In the genomic region with DNA sequence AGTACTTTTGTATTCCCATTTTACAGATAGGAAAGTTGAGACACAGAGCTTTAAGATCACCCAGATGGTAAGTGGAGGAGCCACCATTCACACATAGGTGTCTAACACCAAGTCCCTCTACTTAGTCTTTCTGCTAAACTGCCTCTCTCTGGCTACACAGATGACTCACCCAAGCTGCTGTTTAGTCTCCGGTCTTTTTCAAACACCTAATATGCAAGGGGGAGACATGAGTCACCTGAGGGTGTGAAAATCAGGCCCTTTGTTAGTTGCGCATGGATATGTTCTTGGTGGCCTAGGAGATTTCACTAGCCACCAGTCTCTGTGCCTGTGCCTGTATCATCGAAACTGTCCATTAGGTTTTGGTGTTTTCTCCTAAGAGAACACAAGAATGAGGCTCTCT, we compare ENCODE assay signal across 14 cellular contexts.
DNase-seq lines count a peak whose midpoint lies in the region; ATAC-seq and TF ChIP-seq lines count a peak whose summit lies in the region.
"Had no signal": no experiment of that assay in that cellular context is flagged by ENCODE, and none has a peak within 500 bp of the region (broad histone marks: within the 10 kb centered on the region; RNA-seq: fewer than 3 reads in every experiment).

No MANE protein-coding gene starts in this region.

- H3K4me3 ChIP-seq in GM06990 (replicated peaks; ENCODE audit: low read depth, low read length): no peak overlapping the region
- no peak overlapping the region for H3K4me3 ChIP-seq in astrocyte of the spinal cord (ENCODE audit: low read depth, low read length)
- H3K4me3 ChIP-seq in lower lobe of right lung: no peak overlapping the region

- peaks cover 8% of the 10 kb centered on the region for H3K9me3 ChIP-seq in lower lobe of right lung

- no peak overlapping the region for H3K27ac ChIP-seq in lower lobe of right lung

- peak; percentile 71 for ATAC-seq in HG03025 (IDR thresholded peaks at IDR 0.05; ENCODE audit: low FRiP score, unreplicated experiment)
- ATAC-seq in lower lobe of right lung: peak; percentile 40 to 68
- no peak for ATAC-seq in HG02678 (IDR thresholded peaks at IDR 0.05; ENCODE audit: unreplicated experiment)
- ATAC-seq in left colon: no peak
- ATAC-seq: naive thymus-derived CD4-positive, alpha-beta T cell had no signal

- H3K27me3 ChIP-seq in GM06990 (replicated peaks; ENCODE audit: control insufficient read depth, insufficient read depth, low read length) (no peaks in the 10 kb centered on the region), lower lobe of right lung (ENCODE audit: low read depth) (no peaks in the 10 kb centered on the region)

- in situ Hi-C loops in astrocyte of the spinal cord (cut with HindIII; ENCODE audit: low sequenced_read_pairs) (no loop called here), G401 (cut with HindIII; ENCODE audit: low sequenced_read_pairs) (no loop called here)

- TF ChIP-seq CTCF in GM06990 (IDR thresholded peaks at IDR 0.05; ENCODE audit: insufficient read depth, low read length, poor library complexity, severe bottlenecking) (no peak), astrocyte of the spinal cord (IDR thresholded peaks at IDR 0.05; ENCODE audit: low read depth, low read length) (no peak), lower lobe of right lung (IDR thresholded peaks at IDR 0.05) (no peak)

- intact Hi-C loops in lower lobe of right lung (cut with DNase I) (no loop called here), left colon (cut with DNase I, micrococcal nuclease) (no loop called here)

- DNase-seq in GM06990 (ENCODE audit: extremely low read depth, insufficient read length) (peak; percentile 26), astrocyte of the spinal cord (ENCODE audit: low read depth, low spot score) (peak; percentile 42), lower lobe of right lung (no peak), dedifferentiated amniotic fluid mesenchymal stem cell (ENCODE audit: extremely low spot score) (no peak), left colon (no peak), G401 (ENCODE audit: low spot score) (no peak)
- DNase-seq: CD4-positive, alpha-beta T cell; hypothalamus; naive thymus-derived CD4-positive, alpha-beta T cell; NCI-H1105 treated with DMSO at 0.1 percent for 48 hours; OCI-M1; stimulated activated CD4-positive, alpha-beta T cell treated with anti-CD3 and anti-CD28 coated beads, Interleukin-2, amount 100 ng/mL, for 24 hours had no signal

- peaks cover 4% of the 10 kb centered on the region for H3K4me1 ChIP-seq in lower lobe of right lung

- H3K36me3 ChIP-seq in GM06990 (ENCODE audit: control insufficient read depth, insufficient read depth, low read length): no peaks in the 10 kb centered on the region
- no peaks in the 10 kb centered on the region for H3K36me3 ChIP-seq in lower lobe of right lung

Comparison
In these comparisons a context has a peak if more than half of its experiments do, and no peak if none do; other contexts are left out.
1. DNase-seq: peak in GM06990 (single experiment) and astrocyte of the spinal cord (single experiment); none in lower lobe of right lung (single experiment), dedifferentiated amniotic fluid mesenchymal stem cell (single experiment), left colon (0 of 2) and G401 (single experiment).
2. ATAC-seq: peak in HG03025 (single experiment) and lower lobe of right lung (2 of 2); none in HG02678 (single experiment) and left colon (single experiment).